Comparison of ENCODE assay signal across 11 cellular contexts in the genomic region with DNA sequence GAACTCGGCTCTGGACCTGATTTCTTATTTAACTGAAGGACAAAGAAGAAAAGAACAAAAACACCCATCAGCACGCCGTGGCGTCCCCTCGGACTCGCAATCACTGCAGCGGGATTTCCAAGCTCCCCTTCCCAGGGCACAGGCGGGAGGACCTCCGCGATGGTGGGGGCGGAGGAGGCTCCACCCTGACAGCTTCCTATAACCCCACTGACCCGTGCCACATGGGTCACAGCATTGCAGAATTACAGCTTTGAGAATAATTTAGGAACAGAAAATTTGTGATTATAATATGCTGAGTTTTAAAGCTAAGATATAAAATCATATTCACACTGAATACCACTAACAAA.
A peak's percentile ranks its signal among the peaks of the same experiment; 100 is the strongest.
DNase-seq lines count a peak whose midpoint lies in the region; ATAC-seq and TF ChIP-seq lines count a peak whose summit lies in the region.
"Had no signal": no experiment of that assay in that cellular context is flagged by ENCODE, and none has a peak within 500 bp of the region (broad histone marks: within the 10 kb centered on the region; RNA-seq: fewer than 3 reads in every experiment).

No MANE protein-coding gene starts in this region.

- WGBS in esophagus muscularis mucosa: 11% methylated on average over 12 of the region's 12 CpGs
- 10 to 13% methylated on average over 7 to 10 of the region's 12 CpGs for WGBS in mesodermal cell (ENCODE audit: insufficient coverage in 2 of 2), 2 experiments
- WGBS in thyroid gland, 2 donors: 16 to 17% methylated on average over 12 of the region's 12 CpGs

- TF ChIP-seq POLR2A in esophagus muscularis mucosa (IDR thresholded peaks at IDR 0.05; ENCODE audit: low read depth): no peak
- TF ChIP-seq POLR2A in thyroid gland (IDR thresholded peaks at IDR 0.05): no peak

- H3K4me3 ChIP-seq in RWPE2 (ENCODE audit: severe bottlenecking) (peak overlapping the region; percentile 4), esophagus muscularis mucosa (peak overlapping the region; percentile 40 to 54 (median 44)), mesodermal cell (ENCODE audit: extremely low read depth, insufficient read depth, low read length, poor library complexity, severe bottlenecking) (peak overlapping the region; percentile 25), thyroid gland (replicated peaks in 1 of 3) (peak overlapping the region in 2 of 3 donors; percentile 13 to 15)

- H3K9me3 ChIP-seq in RWPE2 (ENCODE audit: severe bottlenecking) (peaks cover 5% of the 10 kb centered on the region), esophagus muscularis mucosa (no peaks in the 10 kb centered on the region), mesodermal cell (ENCODE audit: control insufficient read depth, low read length) (no peaks in the 10 kb centered on the region), thyroid gland (no peaks in the 10 kb centered on the region)

- intact Hi-C loops in esophagus muscularis mucosa (cut with DNase I) (no loop called here), thyroid gland (cut with DNase I) (no loop called here)

- H3K27me3 ChIP-seq in RWPE2 (ENCODE audit: insufficient read depth, poor library complexity, severe bottlenecking) (no peaks in the 10 kb centered on the region), esophagus muscularis mucosa (no peaks in the 10 kb centered on the region), thyroid gland (no peaks in the 10 kb centered on the region)

- DNase-seq in RWPE2 (ENCODE audit: low spot score) (no peak), esophagus muscularis mucosa (ENCODE audit: extremely low spot score) (no peak), thyroid gland (no peak), GOT3 (lab: John Stamatoyannopoulos, UW) (no peak), NCI-H1436 treated with DMSO at 0.1 percent for 48 hours (lab: John Stamatoyannopoulos, UW) (no peak)
- DNase-seq: activated CD4-positive, alpha-beta T cell treated with anti-CD3 and anti-CD28 coated beads, Interleukin-2, amount 50 U/mL, for 48 hours; activated naive CD8-positive, alpha-beta T cell treated with anti-CD3 and anti-CD28 coated beads for 36 hours; natural killer cell; NCI-H2081 treated with DMSO at 0.1 percent for 48 hours had no signal

- H3K4me1 ChIP-seq in RWPE2 (ENCODE audit: insufficient read depth, poor library complexity, severe bottlenecking) (peaks cover 5% of the 10 kb centered on the region), esophagus muscularis mucosa (peaks cover 0 to 10% (median 7%) of the 10 kb centered on the region in 4 donors), mesodermal cell (ENCODE audit: control insufficient read depth, insufficient read depth, low read length, poor library complexity, severe bottlenecking) (no peaks in the 10 kb centered on the region), thyroid gland (peaks cover 5 to 9% of the 10 kb centered on the region in 2 donors)

- ATAC-seq in RWPE2 (ENCODE audit: low read depth) (no peak), GM19351 (IDR thresholded peaks at IDR 0.05; ENCODE audit: unreplicated experiment) (no peak)
- ATAC-seq: natural killer cell had no signal

- no peaks in the 10 kb centered on the region for H3K36me3 ChIP-seq in RWPE2 (ENCODE audit: low read depth)
- H3K36me3 ChIP-seq in esophagus muscularis mucosa: no peaks in the 10 kb centered on the region
- no peaks in the 10 kb centered on the region for H3K36me3 ChIP-seq in mesodermal cell (ENCODE audit: control insufficient read depth, insufficient read depth, low read length)
- H3K36me3 ChIP-seq in thyroid gland: no peaks in the 10 kb centered on the region

- TF ChIP-seq CTCF in RWPE2 (IDR thresholded peaks at IDR 0.05; ENCODE audit: poor library complexity, severe bottlenecking) (no peak), esophagus muscularis mucosa (IDR thresholded peaks at IDR 0.05) (no peak), thyroid gland (IDR thresholded peaks at IDR 0.05) (no peak)

- H3K27ac ChIP-seq in RWPE2 (ENCODE audit: poor library complexity, severe bottlenecking) (no peak overlapping the region), esophagus muscularis mucosa (replicated peaks in 1 of 4) (no peak overlapping the region), mesodermal cell (ENCODE audit: low read depth, low read length, severe bottlenecking) (no peak overlapping the region), thyroid gland (no peak overlapping the region)

- no peak for TF ChIP-seq EP300 in esophagus muscularis mucosa (IDR thresholded peaks at IDR 0.05)
